In genomic region chr2:237129625-237130263, GRCh38 we compare ENCODE assay signal across 1 cellular context.
A peak's percentile ranks its signal among the peaks of the same experiment; 100 is the strongest.
TF ChIP-seq lines count a peak whose summit lies in the region.

No MANE protein-coding gene starts in this region.

TF ChIP-seq in GM12878, 131 proteins besides CTCF, POLR2A, EP300 and RAD21:
- TF ChIP-seq RUNX3 (IDR thresholded peaks at IDR 0.05; ENCODE audit: low read length), result no peak
- TF ChIP-seq TBL1XR1 (IDR thresholded peaks at IDR 0.05; ENCODE audit: low read depth, low read length), result no peak
- TF ChIP-seq BCL3 (IDR thresholded peaks at IDR 0.05; ENCODE audit: borderline replicate concordance, insufficient read depth, low read depth, low read length, poor library complexity, severe bottlenecking), result peak; percentile 45
- TF ChIP-seq NR2C2 (IDR thresholded peaks at IDR 0.05; ENCODE audit: borderline replicate concordance, control insufficient read depth, insufficient read length, low read depth), result peak; percentile 10
